ENCODE assay signal across 8 cellular contexts in the genomic region with DNA sequence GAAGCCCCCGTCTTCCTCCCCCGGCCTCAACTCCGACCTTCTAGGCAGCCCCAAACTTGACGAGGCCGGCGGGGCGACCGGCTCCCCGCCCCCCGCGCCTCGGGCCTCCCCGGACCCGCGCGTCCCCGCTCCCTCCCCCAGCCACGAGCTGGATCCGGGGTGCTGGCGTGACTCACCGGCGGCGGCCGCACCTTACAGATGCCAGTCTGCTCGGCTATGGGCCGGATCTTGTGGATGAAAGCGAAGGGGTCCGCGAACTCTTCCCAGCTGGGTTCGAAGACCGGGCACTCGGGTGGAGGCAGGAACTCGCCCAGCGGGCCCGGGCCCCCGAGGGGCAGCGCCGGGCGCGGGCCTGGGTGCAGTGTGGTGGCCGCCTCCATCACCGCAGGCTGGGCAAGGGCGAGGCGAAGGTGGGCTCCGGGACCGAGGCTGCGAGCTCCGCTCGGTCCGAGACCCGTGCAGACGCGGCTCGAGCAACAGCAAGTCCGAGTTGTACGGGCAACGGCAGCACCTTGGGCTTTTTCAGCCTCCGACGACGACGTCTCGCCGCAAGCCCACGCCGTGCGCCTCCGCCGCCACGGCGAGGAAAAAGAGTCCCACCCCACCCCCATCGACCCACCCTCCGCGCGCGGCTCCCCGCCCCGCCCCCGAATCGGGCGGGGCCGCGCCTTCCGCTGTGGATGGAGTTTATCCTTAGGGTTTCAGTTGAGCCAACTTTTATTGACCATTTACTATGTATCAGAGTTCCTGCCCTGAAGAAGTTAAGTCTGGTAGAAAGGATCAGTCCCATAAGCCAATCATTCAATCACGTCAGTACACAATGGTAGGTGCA. TPM values are rescaled to one million over a fixed set of nuclear protein-coding genes. Genes with fewer than 3 reads are reported as not detected.
DNase-seq lines count a peak whose midpoint lies in the region; ATAC-seq and TF ChIP-seq lines count a peak whose summit lies in the region.

A gene (minus strand): TSS at position 496 of the 832 bp plus-strand sequence. CDS start 116 bp downstream, at position 380.

- peaks cover 58 to 68% (median 64%) of the 10 kb centered on the region in 10 experiments for H3K4me1 ChIP-seq in BLaER1 treated with 17β-estradiol and CSF1 and Interleukin-3, amounts not matched to agents 10 nM and 100 nM

- no peaks in the 10 kb centered on the region for H3K27me3 ChIP-seq in BLaER1 treated with 17β-estradiol and CSF1 and Interleukin-3, amounts not matched to agents 10 nM and 100 nM

- H3K4me1 Mint-ChIP-seq in natural killer cell, result peaks cover 43 to 61% of the 10 kb centered on the region in 2 donors
- H3K4me1 Mint-ChIP-seq in stimulated activated naive CD8-positive, alpha-beta T cell treated with anti-CD3 and anti-CD28 coated beads, Interleukin-15, amount 100 ng/mL, for 72 hours, result peaks cover 67% of the 10 kb centered on the region

- H4K20me1 ChIP-seq in BLaER1 treated with 17β-estradiol and CSF1 and Interleukin-3, amounts not matched to agents 10 nM and 100 nM, result peaks cover 4 to 39% (median 28%) of the 10 kb centered on the region in 11 experiments; a peak in 17 of 22 replicates

- H3K9ac ChIP-seq in BLaER1 treated with 17β-estradiol and CSF1 and Interleukin-3, amounts not matched to agents 10 nM and 100 nM, result peak within 1 kb of the TSS; percentile 86 to 98 (median 96)

- ATAC-seq in natural killer cell (peak; percentile 51 to 67 (median 60)), GM18861 (IDR thresholded peaks at IDR 0.05; ENCODE audit: unreplicated experiment) (no peak)
- peak; percentile 62 for ATAC-seq in stimulated activated naive CD8-positive, alpha-beta T cell treated with anti-CD3 and anti-CD28 coated beads, Interleukin-15, amount 100 ng/mL, for 72 hours

- peak within 1 kb of the TSS; percentile 88 to 90 for H3K27ac Mint-ChIP-seq in natural killer cell
- H3K27ac Mint-ChIP-seq in stimulated activated naive CD8-positive, alpha-beta T cell treated with anti-CD3 and anti-CD28 coated beads, Interleukin-15, amount 100 ng/mL, for 72 hours, result peak within 1 kb of the TSS; percentile 67 to 94

- H3K27ac ChIP-seq in BLaER1 treated with 17β-estradiol and CSF1 and Interleukin-3, amounts not matched to agents 10 nM and 100 nM, result peak within 1 kb of the TSS; percentile 66 to 96 (median 94)

- peak within 1 kb of the TSS; percentile 87 to 98 (median 96) for H3K4me3 ChIP-seq in BLaER1 treated with 17β-estradiol and CSF1 and Interleukin-3, amounts not matched to agents 10 nM and 100 nM

- TF ChIP-seq CTCF in natural killer cell (IDR thresholded peaks at IDR 0.05), result no peak

- H3K36me3 ChIP-seq in BLaER1 treated with 17β-estradiol and CSF1 and Interleukin-3, amounts not matched to agents 10 nM and 100 nM, result peaks cover 0 to 5% (median 0%) of the 10 kb centered on the region in 11 experiments; a peak in 1 of 22 replicates

- intact Hi-C loops in natural killer cell (cut with micrococcal nuclease), result loop anchor here (5.0 kb wide), 1 partner anchor 199 kb away; a partner anchor contains a TSS

- no peaks in the 10 kb centered on the region for H3K36me3 Mint-ChIP-seq in natural killer cell

- H3K9me3 Mint-ChIP-seq in natural killer cell, result no peaks in the 10 kb centered on the region
- no peaks in the 10 kb centered on the region for H3K9me3 Mint-ChIP-seq in stimulated activated naive CD8-positive, alpha-beta T cell treated with anti-CD3 and anti-CD28 coated beads, Interleukin-15, amount 100 ng/mL, for 72 hours

- H3K9me3 ChIP-seq in BLaER1 treated with 17β-estradiol and CSF1 and Interleukin-3, amounts not matched to agents 10 nM and 100 nM (replicated peaks in 1 of 11), result no peaks in the 10 kb centered on the region

- peak within 1 kb of the TSS; percentile 84 for H3K4me3 Mint-ChIP-seq in natural killer cell
- peak within 1 kb of the TSS; percentile 86 to 89 for H3K4me3 Mint-ChIP-seq in stimulated activated naive CD8-positive, alpha-beta T cell treated with anti-CD3 and anti-CD28 coated beads, Interleukin-15, amount 100 ng/mL, for 72 hours

- peak within 1 kb of the TSS; percentile 83 to 96 (median 88) for H3K4me2 ChIP-seq in BLaER1 treated with 17β-estradiol and CSF1 and Interleukin-3, amounts not matched to agents 10 nM and 100 nM

- H3K27me3 Mint-ChIP-seq in natural killer cell (ENCODE audit: low read depth in 2 of 2), result no peaks in the 10 kb centered on the region
- peaks cover 21% of the 10 kb centered on the region for H3K27me3 Mint-ChIP-seq in stimulated activated naive CD8-positive, alpha-beta T cell treated with anti-CD3 and anti-CD28 coated beads, Interleukin-15, amount 100 ng/mL, for 72 hours

- DNase-seq in HS-27A (ENCODE audit: low read depth) (peak; percentile 26), SHP77 treated with DMSO at 0.1 percent for 48 hours (lab: John Stamatoyannopoulos, UW) (peak; percentile 15), fibroblast of the conjunctiva (ENCODE audit: low read depth) (peak; percentile 56), natural killer cell (peak; percentile 66)
- peak; percentile 89 for DNase-seq in activated effector memory CD4-positive, alpha-beta T cell treated with anti-CD3 and anti-CD28 coated beads, Interleukin-2, amount 50 U/mL, for 16 hours
- peak; percentile 66 to 73 for DNase-seq in stimulated activated naive CD8-positive, alpha-beta T cell treated with anti-CD3 and anti-CD28 coated beads, Interleukin-15, amount 100 ng/mL, for 72 hours

RNA-seq across cellular contexts. Expression of the gene that starts here (rescaled TPM):
- 100 to 1,000 TPM; 107 to 121 (median 108) TPM for total RNA-seq in natural killer cell

Comparison
In these comparisons a context has a peak if more than half of its experiments do, and no peak if none do; other contexts are left out.
1. DNase-seq: peak in every context shown above with its lines; median percentile 89 in activated effector memory CD4-positive, alpha-beta T cell treated with anti-CD3 and anti-CD28 coated beads, Interleukin-2, amount 50 U/mL, for 16 hours; 70 in stimulated activated naive CD8-positive, alpha-beta T cell treated with anti-CD3 and anti-CD28 coated beads, Interleukin-15, amount 100 ng/mL, for 72 hours; 66 in natural killer cell; 56 in fibroblast of the conjunctiva; 26 in HS-27A; 15 in SHP77 treated with DMSO at 0.1 percent for 48 hours.